Comparison of ENCODE assay signal across 22 cellular contexts in genomic region chr7:50507898-50508470, GRCh38. TPM values are rescaled to one million over a fixed set of nuclear protein-coding genes. Genes with fewer than 3 reads are reported as not detected.
A peak's percentile ranks its signal among the peaks of the same experiment; 100 is the strongest.
DNase-seq lines count a peak whose midpoint lies in the region; ATAC-seq and TF ChIP-seq lines count a peak whose summit lies in the region.
"Had no signal": no experiment of that assay in that cellular context is flagged by ENCODE, and none has a peak within 500 bp of the region (broad histone marks: within the 10 kb centered on the region; RNA-seq: fewer than 3 reads in every experiment).

No MANE protein-coding gene starts in this region.

- H3K9me3 Mint-ChIP-seq in natural killer cell treated with Interleukin-12 subunit alpha and Interleukin-12 subunit beta and Interleukin-15 and Interleukin-18, amount 100 ng/mL, for 72 hours = no peaks in the 10 kb centered on the region
- H3K9me3 Mint-ChIP-seq in natural killer cell = no peaks in the 10 kb centered on the region
- H3K9me3 Mint-ChIP-seq in glutamatergic neuron (ENCODE audit: unreplicated experiment) = peaks cover 2% of the 10 kb centered on the region
- H3K9me3 Mint-ChIP-seq: central memory CD8-positive, alpha-beta T cell; neural crest cell had no signal

- intact Hi-C loops in natural killer cell (cut with micrococcal nuclease) = no loop called here

- TF ChIP-seq CTCF in natural killer cell (IDR thresholded peaks at IDR 0.05) (no peak), glutamatergic neuron (IDR thresholded peaks at IDR 0.05; ENCODE audit: partially characterized antibody, unreplicated experiment) (no peak)

- no peaks in the 10 kb centered on the region for H3K4me1 Mint-ChIP-seq in natural killer cell treated with Interleukin-12 subunit alpha and Interleukin-12 subunit beta and Interleukin-15 and Interleukin-18, amount 100 ng/mL, for 72 hours (ENCODE audit: low read depth in 2 of 2)
- no peaks in the 10 kb centered on the region for H3K4me1 Mint-ChIP-seq in natural killer cell
- peaks cover 17% of the 10 kb centered on the region for H3K4me1 Mint-ChIP-seq in glutamatergic neuron (ENCODE audit: low read depth, unreplicated experiment)
- H3K4me1 Mint-ChIP-seq: central memory CD8-positive, alpha-beta T cell had no signal

- no peaks in the 10 kb centered on the region for H3K36me3 Mint-ChIP-seq in natural killer cell treated with Interleukin-12 subunit alpha and Interleukin-12 subunit beta and Interleukin-15 and Interleukin-18, amount 100 ng/mL, for 72 hours
- H3K36me3 Mint-ChIP-seq in natural killer cell (no peaks in the 10 kb centered on the region), glutamatergic neuron (ENCODE audit: unreplicated experiment) (no peaks in the 10 kb centered on the region)

- ATAC-seq in natural killer cell treated with Interleukin-12 subunit alpha and Interleukin-12 subunit beta and Interleukin-15 and Interleukin-18, amount 100 ng/mL, for 72 hours = peak; percentile 17 to 28
- ATAC-seq in natural killer cell = no peak
- ATAC-seq in GM18858 (IDR thresholded peaks at IDR 0.05; ENCODE audit: unreplicated experiment) = no peak

- DNase-seq in natural killer cell treated with Interleukin-12 subunit alpha and Interleukin-12 subunit beta and Interleukin-15 and Interleukin-18, amount 100 ng/mL, for 72 hours (ENCODE audit: low spot score) = no peak
- no peak for DNase-seq in natural killer cell
- peak; percentile 71 for DNase-seq in NCI-H510A treated with DMSO at 0.1 percent for 48 hours (lab: John Stamatoyannopoulos, UW)
- peak; percentile 43 for DNase-seq in glutamatergic neuron
- DNase-seq in ACHN = no peak
- no peak for DNase-seq in NCI-H1048 (lab: John Stamatoyannopoulos, UW)
- DNase-seq in activated CD4-positive, alpha-beta T cell treated with anti-CD3 and anti-CD28 coated beads, Interleukin-2, amount 50 U/mL, for 1 hour = no peak
- DNase-seq: activated effector memory CD4-positive, alpha-beta T cell treated with Interleukin-2 at 50 U/mL for 16 hours; Calu3; effector memory CD4-positive, alpha-beta T cell; GF-D8; heart right ventricle; MG63; NCI-H2171 treated with DMSO at 0.1 percent for 48 hours; T-helper 9 cell had no signal

- H3K27ac Mint-ChIP-seq in natural killer cell treated with Interleukin-12 subunit alpha and Interleukin-12 subunit beta and Interleukin-15 and Interleukin-18, amount 100 ng/mL, for 72 hours = no peak overlapping the region
- H3K27ac Mint-ChIP-seq in natural killer cell (no peak overlapping the region), glutamatergic neuron (ENCODE audit: unreplicated experiment) (no peak overlapping the region)

- H3K4me3 Mint-ChIP-seq in natural killer cell treated with Interleukin-12 subunit alpha and Interleukin-12 subunit beta and Interleukin-15 and Interleukin-18, amount 100 ng/mL, for 72 hours = no peak overlapping the region
- no peak overlapping the region for H3K4me3 Mint-ChIP-seq in natural killer cell
- H3K4me3 Mint-ChIP-seq in glutamatergic neuron (ENCODE audit: unreplicated experiment) = no peak overlapping the region
- H3K4me3 Mint-ChIP-seq: central memory CD8-positive, alpha-beta T cell; neural crest cell had no signal

- peaks cover 3 to 20% of the 10 kb centered on the region in 2 donors for H3K27me3 Mint-ChIP-seq in natural killer cell treated with Interleukin-12 subunit alpha and Interleukin-12 subunit beta and Interleukin-15 and Interleukin-18, amount 100 ng/mL, for 72 hours
- H3K27me3 Mint-ChIP-seq in natural killer cell (ENCODE audit: low read depth in 2 of 2) = peaks cover 6 to 7% of the 10 kb centered on the region in 2 donors
- peaks cover 2% of the 10 kb centered on the region for H3K27me3 Mint-ChIP-seq in glutamatergic neuron (ENCODE audit: unreplicated experiment)

- in situ Hi-C loops in ACHN (cut with HindIII; ENCODE audit: low pct_ligation_motif_present, low pct_unique_long_range_greater_than_20kb, low sequenced_read_pairs) = no loop called here

RNA-seq across cellular contexts. Expression of gene DDC, which starts 57.2 kb away (rescaled TPM):
- total RNA-seq in natural killer cell treated with Interleukin-12 subunit alpha and Interleukin-12 subunit beta and Interleukin-15 and Interleukin-18, amount 100 ng/mL, for 72 hours = not detected
- total RNA-seq in natural killer cell (not detected), glutamatergic neuron (ENCODE audit: unreplicated experiment) (3.8 TPM)
- total RNA-seq: fibroblast of lung, heart right ventricle, OCI-LY7, right atrium auricular region, SJCRH30 had no signal

RNA-seq across cellular contexts. Expression of gene FIGNL1, which starts 57.8 kb away (rescaled TPM):
- total RNA-seq in natural killer cell treated with Interleukin-12 subunit alpha and Interleukin-12 subunit beta and Interleukin-15 and Interleukin-18, amount 100 ng/mL, for 72 hours = 10 to 100 TPM; 28.7 to 41.1 TPM
- total RNA-seq in natural killer cell (10 to 100 TPM in 1 of 3 donors, 1 to 10 TPM in 2; 5.5 to 12.6 (median 7.6) TPM), glutamatergic neuron (ENCODE audit: unreplicated experiment) (11.1 TPM)

Comparison
In these comparisons a context has a peak if more than half of its experiments do, and no peak if none do; other contexts are left out.
1. ATAC-seq: peak in natural killer cell treated with Interleukin-12 subunit alpha and Interleukin-12 subunit beta and Interleukin-15 and Interleukin-18, amount 100 ng/mL, for 72 hours (2 of 2); none in natural killer cell (0 of 3) and GM18858 (single experiment).
2. DNase-seq: peak in NCI-H510A treated with DMSO at 0.1 percent for 48 hours (single experiment) and glutamatergic neuron (single experiment); none in natural killer cell treated with Interleukin-12 subunit alpha and Interleukin-12 subunit beta and Interleukin-15 and Interleukin-18, amount 100 ng/mL, for 72 hours (single experiment), natural killer cell (single experiment), ACHN (single experiment), NCI-H1048 (single experiment) and activated CD4-positive, alpha-beta T cell treated with anti-CD3 and anti-CD28 coated beads, Interleukin-2, amount 50 U/mL, for 1 hour (single experiment).